14 cellular contexts compared by ENCODE assay signal in genomic region chr11:86941871-86942208, GRCh38. TPM values are rescaled to one million over a fixed set of nuclear protein-coding genes. Genes with fewer than 3 reads are reported as not detected.
DNase-seq lines count a peak whose midpoint lies in the region; ATAC-seq and TF ChIP-seq lines count a peak whose summit lies in the region.
"Had no signal": no experiment of that assay in that cellular context is flagged by ENCODE, and none has a peak within 500 bp of the region (broad histone marks: within the 10 kb centered on the region; RNA-seq: fewer than 3 reads in every experiment).

No MANE protein-coding gene starts in this region.

- no peaks in the 10 kb centered on the region for H3K9me3 ChIP-seq in A673 (ENCODE audit: low read depth, low read length, poor library complexity, severe bottlenecking)
- H3K9me3 ChIP-seq in ascending aorta: no peaks in the 10 kb centered on the region
- no peaks in the 10 kb centered on the region for H3K9me3 ChIP-seq in right lobe of liver
- H3K9me3 ChIP-seq in spleen: no peaks in the 10 kb centered on the region
- H3K9me3 ChIP-seq: HAP-1 had no signal

- 4% methylated on average over 1 of the region's 1 CpG for WGBS in right lobe of liver (ENCODE audit: insufficient coverage, low coverage, low lambda C conversion rate, missing lambda C conversion rate)
- WGBS in spleen, 5 donors: 13 to 41% (median 24%) methylated on average over 1 of the region's 1 CpG

- H3K27me3 ChIP-seq in A673 (replicated peaks; ENCODE audit: insufficient read depth, low read depth, low read length, poor library complexity) (no peaks in the 10 kb centered on the region), ascending aorta (no peaks in the 10 kb centered on the region), right lobe of liver (no peaks in the 10 kb centered on the region), spleen (replicated peaks in 1 of 7) (no peaks in the 10 kb centered on the region)

- CTCF ChIA-PET in A673 (lab: Charles Lee): interaction anchor here (1.4 kb wide), 1 partner anchor 479 kb away, joined by 3 read pairs; no protein-coding TSS in a partner anchor

- H3K27ac ChIP-seq in A673 (ENCODE audit: low read depth, low read length, poor library complexity, severe bottlenecking) (peak overlapping the region; percentile 97), ascending aorta (peak overlapping the region; percentile 72 to 74), right lobe of liver (peak overlapping the region; percentile 80 to 95 (median 82)), spleen (peak overlapping the region; percentile 6 to 78 (median 60))
- H3K27ac ChIP-seq: KMS-11 had no signal

- intact Hi-C loops in A673 (cut with micrococcal nuclease; ENCODE audit: unreplicated experiment) (loop anchor here (5.0 kb wide), 2 partner anchors 155 to 480 kb away; no protein-coding TSS in a partner anchor), ascending aorta (cut with DNase I) (loop anchor here (5.0 kb wide), 2 partner anchors 410 to 480 kb away; no protein-coding TSS in a partner anchor), right lobe of liver (cut with DNase I) (no loop called here), spleen (cut with DNase I; ENCODE audit: low total_unique reads) (no loop called here)

- in situ Hi-C loops in ACHN (cut with HindIII; ENCODE audit: low pct_ligation_motif_present, low pct_unique_long_range_greater_than_20kb, low sequenced_read_pairs): loop anchor here (25.0 kb wide), 1 partner anchor 370 kb away; no protein-coding TSS in a partner anchor

- ATAC-seq in right lobe of liver (peak; percentile 3 to 22 (median 6)), GM21825 (IDR thresholded peaks at IDR 0.05; ENCODE audit: unreplicated experiment) (no peak)
- ATAC-seq: SK-N-SH treated with all-trans-retinoic acid at 6 μM for 48 hours had no signal

- POLR2A ChIA-PET in A673 (lab: Charles Lee; ENCODE audit: low non-redundant PET): no interaction called here

- H3K36me3 ChIP-seq in A673 (ENCODE audit: insufficient read depth, low read length, poor library complexity, severe bottlenecking) (peaks cover 39% of the 10 kb centered on the region), ascending aorta (peaks cover 4 to 19% of the 10 kb centered on the region in 2 donors), right lobe of liver (no peaks in the 10 kb centered on the region), spleen (peaks cover 0 to 2% (median 0%) of the 10 kb centered on the region in 6 donors)
- H3K36me3 ChIP-seq: HAP-1 had no signal

- TF ChIP-seq POLR2A in right lobe of liver (IDR thresholded peaks at IDR 0.05): no peak
- no peak for TF ChIP-seq POLR2A in spleen (IDR thresholded peaks at IDR 0.05)

- peaks cover 79% of the 10 kb centered on the region for H3K4me1 ChIP-seq in A673 (ENCODE audit: insufficient read depth, low read length, poor library complexity, severe bottlenecking)
- H3K4me1 ChIP-seq in ascending aorta: peaks cover 19 to 49% of the 10 kb centered on the region in 2 donors
- H3K4me1 ChIP-seq in right lobe of liver: peaks cover 0 to 36% (median 21%) of the 10 kb centered on the region in 4 donors
- H3K4me1 ChIP-seq in spleen: peaks cover 3 to 64% (median 33%) of the 10 kb centered on the region in 6 donors

- TF ChIP-seq CTCF in A673 (conservative IDR thresholded peaks at IDR 0.05; ENCODE audit: low read depth, low read length) (no peak), ascending aorta (IDR thresholded peaks at IDR 0.05) (no peak), right lobe of liver (IDR thresholded peaks at IDR 0.05) (no peak), spleen (IDR thresholded peaks at IDR 0.05 in 8 of 11, conservative IDR thresholded peaks at IDR 0.05 in 3 of 11) (no peak)

- H3K4me3 ChIP-seq in A673 (ENCODE audit: low read depth, low read length, poor library complexity, severe bottlenecking) (peak overlapping the region; percentile 29), ascending aorta (peak overlapping the region in 1 of 2 donors; percentile 4), right lobe of liver (peak overlapping the region in 1 of 3 donors; percentile 1), spleen (no peak overlapping the region)
- H3K4me3 ChIP-seq: HAP-1 had no signal

- TSS peak; percentile 39 for BruUV-seq in A673 (replicated peaks; lab: Mats Ljungman, UMichigan)

- DNase-seq in A673 (ENCODE audit: low spot score): peak; percentile 49
- DNase-seq in ascending aorta (ENCODE audit: low spot score in 2 of 2): no peak
- no peak for DNase-seq in right lobe of liver
- no peak for DNase-seq in spleen
- no peak for DNase-seq in effector CD8-positive, alpha-beta T cell (lab: John Stamatoyannopoulos, UW)
- DNase-seq in ACHN: no peak
- no peak for DNase-seq in NCI-H774 (lab: John Stamatoyannopoulos, UW)
- DNase-seq: activated CD4-positive, alpha-beta T cell treated with anti-CD3 and anti-CD28 coated beads, Interleukin-2, amount 50 U/mL, for 1 hour; NCI-H1105; NCI-H526 treated with DMSO at 0.1 percent for 48 hours had no signal

RNA-seq across cellular contexts. Expression of gene FZD4, which starts 13.4 kb away (rescaled TPM):
- total RNA-seq in A673 (2021) (82.7 and 89.1 TPM in 2 replicates), ascending aorta (124 TPM), right lobe of liver (10 to 100 TPM; 12.5 to 26.1 (median 17.1) TPM), spleen (10 to 100 TPM; 13.2 to 46.7 (median 36.1) TPM)
- 1 to 10 TPM; 3.0 to 9.4 (median 5.0) TPM for polyA plus RNA-seq in spleen

Comparison
In these comparisons a context has a peak if more than half of its experiments do, and no peak if none do; other contexts are left out.
1. intact Hi-C loops: an anchor here in A673 (5.0 kb wide) and ascending aorta (5.0 kb wide); none called in right lobe of liver and spleen.